8 cellular contexts compared by ENCODE assay signal in genomic region chr5:74685979-74686631, GRCh38. TPM values are rescaled to one million over a fixed set of nuclear protein-coding genes. Genes with fewer than 3 reads are reported as not detected.
DNase-seq lines count a peak whose midpoint lies in the region; ATAC-seq and TF ChIP-seq lines count a peak whose summit lies in the region.

No MANE protein-coding gene starts in this region.

- no peaks in the 10 kb centered on the region for H3K9me3 Mint-ChIP-seq in T-helper 1 cell treated with Interleukin-12 subunit alpha and Interleukin-12 subunit beta and Interleukin-4 antibody, amounts not matched to agents 30 μg/mL and 1 μg/mL, for 36 hours

- H3K27me3 Mint-ChIP-seq in T-helper 1 cell treated with Interleukin-12 subunit alpha and Interleukin-12 subunit beta and Interleukin-4 antibody, amounts not matched to agents 30 μg/mL and 1 μg/mL, for 36 hours (ENCODE audit: low read depth) = peaks cover 19% of the 10 kb centered on the region

- H3K4me1 ChIP-seq in prostate gland (replicated peaks) = no peaks in the 10 kb centered on the region

- no peak for DNase-seq in T-helper 1 cell
- peak; percentile 17 for DNase-seq in glomerular visceral epithelial cell (ENCODE audit: extremely low spot score)
- no peak for DNase-seq in prostate gland (ENCODE audit: low spot score)
- DNase-seq in NCI-H1417 (lab: John Stamatoyannopoulos, UW) = no peak
- DNase-seq in NCI-H1436 (lab: John Stamatoyannopoulos, UW) = no peak

- no peak for TF ChIP-seq POLR2A in prostate gland (IDR thresholded peaks at IDR 0.05)

- intact Hi-C loops in prostate gland (cut with DNase I) = no loop called here

- H3K27ac Mint-ChIP-seq in T-helper 1 cell treated with Interleukin-12 subunit alpha and Interleukin-12 subunit beta and Interleukin-4 antibody, amounts not matched to agents 30 μg/mL and 1 μg/mL, for 36 hours = peak overlapping the region; percentile 56

- H3K4me3 ChIP-seq in WI38 (ENCODE audit: low read depth, low read length) = peak overlapping the region; percentile 77
- H3K4me3 ChIP-seq in prostate gland = peak overlapping the region; percentile 70 to 72

- peaks cover 23% of the 10 kb centered on the region for H3K4me1 Mint-ChIP-seq in T-helper 1 cell treated with Interleukin-12 subunit alpha and Interleukin-12 subunit beta and Interleukin-4 antibody, amounts not matched to agents 30 μg/mL and 1 μg/mL, for 36 hours (ENCODE audit: low read depth)

- H3K27me3 ChIP-seq in prostate gland (replicated peaks; ENCODE audit: insufficient read depth) = no peaks in the 10 kb centered on the region

- ATAC-seq in HG02981 (IDR thresholded peaks at IDR 0.05; ENCODE audit: unreplicated experiment) = peak; percentile 56

- H3K36me3 Mint-ChIP-seq in T-helper 1 cell treated with Interleukin-12 subunit alpha and Interleukin-12 subunit beta and Interleukin-4 antibody, amounts not matched to agents 30 μg/mL and 1 μg/mL, for 36 hours (ENCODE audit: low read depth) = peaks cover 15% of the 10 kb centered on the region

- WGBS in prostate gland = 38% methylated on average over 10 of the region's 10 CpGs

- H3K27ac ChIP-seq in prostate gland = peak overlapping the region; percentile 79 to 84

- H3K4me3 Mint-ChIP-seq in T-helper 1 cell treated with Interleukin-12 subunit alpha and Interleukin-12 subunit beta and Interleukin-4 antibody, amounts not matched to agents 30 μg/mL and 1 μg/mL, for 36 hours = peak overlapping the region; percentile 87

- TF ChIP-seq CTCF in WI38 (IDR thresholded peaks at IDR 0.05; ENCODE audit: low read depth, low read length) (no peak), prostate gland (IDR thresholded peaks at IDR 0.05) (no peak)

- H3K9me3 ChIP-seq in prostate gland = no peaks in the 10 kb centered on the region

- H3K36me3 ChIP-seq in prostate gland = no peaks in the 10 kb centered on the region

RNA-seq across cellular contexts. Expression of gene HEXB, which starts 1.1 kb away (rescaled TPM):
- 100 to 1,000 TPM; 149 to 178 TPM for total RNA-seq in prostate gland

RNA-seq across cellular contexts. Expression of gene ENC1, which starts 45.6 kb away (rescaled TPM):
- 100 to 1,000 TPM in 1 of 2 donors, 10 to 100 TPM in 1; 78.1 to 103 TPM for total RNA-seq in prostate gland
